In the genomic region with DNA sequence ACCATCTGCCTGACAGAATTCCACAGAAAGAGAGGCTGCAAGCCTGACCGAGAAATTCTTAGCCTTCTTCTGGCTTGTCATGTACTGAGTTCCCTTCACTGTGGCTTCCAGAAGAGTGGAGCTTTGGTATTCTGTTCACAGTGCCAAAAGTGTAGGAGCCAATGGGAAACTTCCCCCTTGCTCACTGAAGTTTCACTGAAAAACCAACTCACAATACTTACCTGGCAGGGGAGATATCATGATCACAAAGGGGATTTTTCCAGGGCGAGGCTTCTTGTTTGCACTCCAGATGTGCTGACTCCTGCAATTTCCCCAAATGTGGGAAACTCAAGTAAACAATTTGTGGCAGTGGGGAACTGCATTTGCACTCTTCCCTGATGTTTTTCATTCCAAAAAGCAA, we compare ENCODE assay signal across 18 cellular contexts. TPM values are rescaled to one million over a fixed set of nuclear protein-coding genes. Genes with fewer than 3 reads are reported as not detected.
DNase-seq lines count a peak whose midpoint lies in the region; ATAC-seq, FAIRE-seq and TF ChIP-seq lines count a peak whose summit lies in the region.
"Had no signal": no experiment of that assay in that cellular context is flagged by ENCODE, and none has a peak within 500 bp of the region (broad histone marks: within the 10 kb centered on the region; RNA-seq: fewer than 3 reads in every experiment).

No MANE protein-coding gene starts in this region.

- H3K27ac Mint-ChIP-seq in GM23338, result no peak overlapping the region
- H3K27ac Mint-ChIP-seq: CD8-positive, alpha-beta memory T cell had no signal

- H3K9me1 ChIP-seq in K562 (ENCODE audit: control insufficient read depth, insufficient read depth, low read length), result no peaks in the 10 kb centered on the region

- H3K4me3 ChIP-seq in GM23338 (no peak overlapping the region), K562 (no peak overlapping the region), skin epidermis (no peak overlapping the region)
- H3K4me3 ChIP-seq: BLaER1 had no signal

- H3K4me1 ChIP-seq in GM23338 (ENCODE audit: insufficient read depth), result peaks cover 10% of the 10 kb centered on the region; the same call in 1 of the 2 replicates
- no peaks in the 10 kb centered on the region; a peak in 2 of 5 replicates for H3K4me1 ChIP-seq in K562 (replicated peaks in 1 of 2; ENCODE audit: control insufficient read depth in 2 of 2, insufficient read depth in 2 of 2, low read length in 2 of 2)
- H3K4me1 ChIP-seq: BLaER1 had no signal

- FAIRE-seq in K562 (lab: Jason Lieb, UNC), result no peak

- intact Hi-C loops in K562 (cut with micrococcal nuclease), result no loop called here

- CTCF ChIA-PET in K562 (lab: Yijun Ruan, JAX; ENCODE audit: low intra/inter-chr PET ratio), result no interaction called here

- TF ChIP-seq EP300 in K562 (IDR thresholded peaks at IDR 0.05; ENCODE audit: low read length), result no peak

- H3K36me3 ChIP-seq in GM23338 (ENCODE audit: insufficient read depth), result no peaks in the 10 kb centered on the region
- no peaks in the 10 kb centered on the region for H3K36me3 ChIP-seq in K562 (ENCODE audit: control insufficient read depth, insufficient read depth, low read length)
- H3K36me3 ChIP-seq: BLaER1 had no signal

- BruUV-seq in K562 (replicated peaks; lab: Mats Ljungman, UMichigan), result no TSS peak

- H4K20me1 ChIP-seq in GM23338 (replicated peaks; ENCODE audit: insufficient read depth) (no peaks in the 10 kb centered on the region), K562 (replicated peaks; ENCODE audit: control insufficient read depth, insufficient read depth, low read length) (no peaks in the 10 kb centered on the region)
- H4K20me1 ChIP-seq: BLaER1 had no signal

- H3K27ac ChIP-seq in GM23338 (ENCODE audit: low read depth) (no peak overlapping the region), K562 (ENCODE audit: extremely low read depth, low read depth, low read length) (no peak overlapping the region), skin epidermis (peak overlapping the region in 11 of 21 experiments; percentile 3 to 79 (median 30))
- H3K27ac ChIP-seq: BLaER1 had no signal

- 5% methylated on average over 2 of the region's 2 CpGs for WGBS in K562 (ENCODE audit: insufficient coverage, low coverage, missing lambda C conversion rate)

- no peak for TF ChIP-seq RAD21 in K562 (CRISPR knock-in tag; conservative IDR thresholded peaks at IDR 0.05 in 1 of 2, IDR thresholded peaks at IDR 0.05 in 1 of 2)

- H3K27me3 ChIP-seq in GM23338 (ENCODE audit: insufficient read depth), result no peaks in the 10 kb centered on the region
- no peaks in the 10 kb centered on the region for H3K27me3 ChIP-seq in K562 (ENCODE audit: control insufficient read depth in 2 of 2, insufficient read depth in 2 of 2, low read length in 2 of 2)
- H3K27me3 ChIP-seq: BLaER1 had no signal

- no peaks in the 10 kb centered on the region for H3K9me2 ChIP-seq in GM23338 (ENCODE audit: insufficient read depth)
- H3K9me2 ChIP-seq: SK-N-SH had no signal

- H3K36me3 Mint-ChIP-seq in GM23338 (ENCODE audit: low read depth), result peaks cover 9% of the 10 kb centered on the region

- no peak overlapping the region for H3K4me3 Mint-ChIP-seq in GM23338
- H3K4me3 Mint-ChIP-seq: CD8-positive, alpha-beta memory T cell; H9 had no signal

- in situ Hi-C loops in K562 (cut with MboI), result no loop called here

- peaks cover 8% of the 10 kb centered on the region for H3F3A ChIP-seq in GM23338 (replicated peaks; ENCODE audit: low read depth)

- ATAC-seq in GM23338, result peak; percentile 40; the same call in 1 of the 3 replicates
- ATAC-seq in K562, result no peak
- ATAC-seq in left lobe of liver, result no peak

- TF ChIP-seq CTCF in GM23338 (conservative IDR thresholded peaks at IDR 0.05; ENCODE audit: low read depth in 2 of 2) (no peak), K562 (IDR thresholded peaks at IDR 0.05 in 2 of 3, conservative IDR thresholded peaks at IDR 0.05 in 1 of 3; ENCODE audit: insufficient read depth in 2 of 3, low read depth in 1 of 3, low read length in 3 of 3) (no peak)

- H3K4me1 Mint-ChIP-seq in GM23338, result peaks cover 20% of the 10 kb centered on the region
- H3K4me1 Mint-ChIP-seq: CD8-positive, alpha-beta memory T cell had no signal

- POLR2A ChIA-PET in K562 (lab: Yijun Ruan, JAX), result interaction anchor here (0.6 kb wide), 1 partner anchor 45 kb away, joined by 5 read pairs; the partner anchor contains the start of gene DNAJC14

- H2AFZ ChIP-seq in GM23338, result no peak overlapping the region
- peak overlapping the region; percentile 26; the same call in 1 of the 2 replicates for H2AFZ ChIP-seq in K562 (ENCODE audit: low read depth, low read length)

- H3K9ac ChIP-seq in K562 (ENCODE audit: insufficient read depth in 1 of 2, low read depth in 2 of 2, low read length in 2 of 2), result no peak overlapping the region
- H3K9ac ChIP-seq: BLaER1, SK-N-SH had no signal

- no peaks in the 10 kb centered on the region; the same call in 1 of the 2 replicates for H3K9me3 ChIP-seq in K562 (replicated peaks; ENCODE audit: control insufficient read depth, insufficient read depth, low read depth, low read length)

- H3K9me3 Mint-ChIP-seq in GM23338, result peaks cover 14% of the 10 kb centered on the region

- no peak for DNase-seq in GM23338 (ENCODE audit: low spot score)
- DNase-seq in K562 (ENCODE audit: extremely low read depth in 1 of 4, low spot score in 3 of 4), result no peak
- DNase-seq in inferior parietal cortex (ENCODE audit: extremely low spot score), result peak; percentile 14
- DNase-seq in kidney glomerular epithelial cell (lab: John Stamatoyannopoulos, UW), result no peak
- DNase-seq in left lobe of liver (ENCODE audit: low spot score), result no peak
- DNase-seq in DMS53 (lab: John Stamatoyannopoulos, UW), result no peak
- no peak for DNase-seq in RKO (ENCODE audit: low spot score)
- DNase-seq: CD8-positive, alpha-beta memory T cell; H9; KBM-7; NCI-H1092; NCI-H1694; NCI-H446 treated with DMSO at 0.1 percent for 48 hours; NCI-H748 treated with DMSO at 0.1 percent for 48 hours; Right ventricle myocardium superior; SK-N-SH had no signal

- peaks cover 3% of the 10 kb centered on the region for H3K27me3 Mint-ChIP-seq in GM23338 (ENCODE audit: insufficient read depth, low read depth, poor library complexity)

- H3K79me2 ChIP-seq in GM23338 (replicated peaks; ENCODE audit: insufficient read depth), result no peaks in the 10 kb centered on the region
- no peaks in the 10 kb centered on the region for H3K79me2 ChIP-seq in K562 (ENCODE audit: control insufficient read depth, insufficient read depth, low read length)

- H3K4me2 ChIP-seq in GM23338, result no peak overlapping the region
- H3K4me2 ChIP-seq in K562 (ENCODE audit: insufficient read depth, low read length), result no peak overlapping the region
- H3K4me2 ChIP-seq: BLaER1, SK-N-SH had no signal

- no peak for TF ChIP-seq POLR2A in K562 (conservative IDR thresholded peaks at IDR 0.05)

RNA-seq across cellular contexts. Expression of gene MMP19, which starts 31.7 kb away (rescaled TPM):
- 0.08 and 1.4 TPM in 2 replicates for total RNA-seq in GM23338 (2014; rRNA removed; shearing (Covaris generic))
- polyA plus RNA-seq in GM23338 (2016; fragmentation: Nextera tagmentation; extraction: Ambion mirVana), result 0.17 and 1.5 TPM in 2 replicates
- 4.1 and 10.5 TPM in 2 replicates for total RNA-seq in K562 (2011; cell fraction: chromatin; rRNA removed; ENCODE audit: low replicate concordance)
- 3.6 and 6.3 TPM in 2 replicates for total RNA-seq in K562 (2011; cell fraction: nucleolus; rRNA removed)
- total RNA-seq in K562 (2011; cell fraction: nucleoplasm; rRNA removed), result 4.3 and 6.6 TPM in 2 replicates
- 0.29 and 0.59 TPM in 2 replicates for total RNA-seq in K562 (2014; rRNA removed)
- 0.35 and 0.87 TPM in 2 replicates for total RNA-seq in K562 (2014; rRNA removed; fragmentation: Illumina TruSeq; extraction: Trizol)
- 0.14 and 0.30 TPM in 2 replicates for total RNA-seq in K562 (2015; rRNA removed; fragmentation: Illumina TruSeq; extraction: Trizol)
- 1.1 and 1.3 TPM in 2 replicates for total RNA-seq in K562 (2021)
- 1.3 and 1.6 TPM in 2 replicates for polyA plus RNA-seq in K562 (2011; rRNA removed)
- polyA plus RNA-seq in K562 (2011; cell fraction: cytosol; rRNA removed), result 1.3 TPM in 2 replicates
- 4.6 and 8.1 TPM in 2 replicates for polyA plus RNA-seq in K562 (2011; cell fraction: nucleus; rRNA removed)
- polyA plus RNA-seq in K562 (2012), result 1.3 and 4.0 TPM in 2 replicates
- polyA plus RNA-seq in K562 (2014; fragmentation: Illumina TruSeq; extraction: Trizol), result 0.89 and 1.00 TPM in 2 replicates
- polyA plus RNA-seq in K562 (2014; fragmentation: Nextera tagmentation; extraction: Ambion mirVana), result under 1 TPM; 0.25 to 0.56 TPM
- polyA plus RNA-seq in K562 (2014; rRNA removed), result 0.47 and 0.66 TPM in 2 replicates
- polyA minus RNA-seq in K562 (2011; rRNA and poly(A)+ RNA removed), result 0.33 and 0.67 TPM in 2 replicates
- polyA minus RNA-seq in K562 (2011; cell fraction: cytosol; rRNA and poly(A)+ RNA removed), result 0.57 TPM in 1 of 2 replicates, not detected in the other
- 1.4 and 1.8 TPM in 2 replicates for polyA minus RNA-seq in K562 (2011; cell fraction: nucleus; rRNA and poly(A)+ RNA removed)
- total RNA-seq in left lobe of liver, result 2.2 TPM
- polyA plus RNA-seq: CD8-positive, alpha-beta memory T cell had no signal

RNA-seq across cellular contexts. Expression of gene DNAJC14, which starts 45.1 kb away (rescaled TPM):
- 28.9 and 35.1 TPM in 2 replicates for total RNA-seq in GM23338 (2014; rRNA removed; shearing (Covaris generic))
- 8.9 and 9.7 TPM in 2 replicates for polyA plus RNA-seq in GM23338 (2016; fragmentation: Nextera tagmentation; extraction: Ambion mirVana)
- 19.9 and 22.5 TPM in 2 replicates for total RNA-seq in K562 (2011; cell fraction: chromatin; rRNA removed; ENCODE audit: low replicate concordance)
- 14.2 and 16.4 TPM in 2 replicates for total RNA-seq in K562 (2011; cell fraction: nucleolus; rRNA removed)
- 25.2 and 34.0 TPM in 2 replicates for total RNA-seq in K562 (2011; cell fraction: nucleoplasm; rRNA removed)
- total RNA-seq in K562 (2014; rRNA removed), result 29.8 and 38.0 TPM in 2 replicates
- total RNA-seq in K562 (2014; rRNA removed; fragmentation: Illumina TruSeq; extraction: Trizol), result 28.8 and 33.2 TPM in 2 replicates
- total RNA-seq in K562 (2015; rRNA removed; fragmentation: Illumina TruSeq; extraction: Trizol), result 37.3 and 40.9 TPM in 2 replicates
- total RNA-seq in K562 (2021), result 29.6 and 32.0 TPM in 2 replicates
- 7.3 and 10.4 TPM in 2 replicates for polyA plus RNA-seq in K562 (2011; rRNA removed)
- polyA plus RNA-seq in K562 (2011; cell fraction: cytosol; rRNA removed), result 12.9 and 15.5 TPM in 2 replicates
- polyA plus RNA-seq in K562 (2011; cell fraction: nucleus; rRNA removed), result 6.4 and 10.4 TPM in 2 replicates
- polyA plus RNA-seq in K562 (2012), result 21.6 and 26.6 TPM in 2 replicates
- polyA plus RNA-seq in K562 (2014; fragmentation: Illumina TruSeq; extraction: Trizol), result 34.2 and 41.3 TPM in 2 replicates
- 10 to 100 TPM in 1 of 2 experiments, 1 to 10 TPM in 1; 5.5 to 18.9 TPM for polyA plus RNA-seq in K562 (2014; fragmentation: Nextera tagmentation; extraction: Ambion mirVana)
- 19.2 and 20.4 TPM in 2 replicates for polyA plus RNA-seq in K562 (2014; rRNA removed)
- polyA minus RNA-seq in K562 (2011; rRNA and poly(A)+ RNA removed), result 9.0 and 9.7 TPM in 2 replicates
- 7.9 and 11.9 TPM in 2 replicates for polyA minus RNA-seq in K562 (2011; cell fraction: cytosol; rRNA and poly(A)+ RNA removed)
- polyA minus RNA-seq in K562 (2011; cell fraction: nucleus; rRNA and poly(A)+ RNA removed), result 4.4 and 7.0 TPM in 2 replicates
- 14.2 TPM for total RNA-seq in left lobe of liver

RNA-seq across cellular contexts. Expression of gene PYM1, which starts 53.2 kb away (rescaled TPM):
- total RNA-seq in GM23338 (2014; rRNA removed; shearing (Covaris generic)), result 70.2 and 75.9 TPM in 2 replicates
- polyA plus RNA-seq in GM23338 (2016; fragmentation: Nextera tagmentation; extraction: Ambion mirVana), result 150 and 151 TPM in 2 replicates
- 38.0 and 56.0 TPM in 2 replicates for total RNA-seq in K562 (2011; cell fraction: chromatin; rRNA removed; ENCODE audit: low replicate concordance)
- 18.8 and 25.0 TPM in 2 replicates for total RNA-seq in K562 (2011; cell fraction: nucleolus; rRNA removed)
- 39.9 and 61.8 TPM in 2 replicates for total RNA-seq in K562 (2011; cell fraction: nucleoplasm; rRNA removed)
- 45.0 and 52.8 TPM in 2 replicates for total RNA-seq in K562 (2014; rRNA removed)
- 32.6 and 33.1 TPM in 2 replicates for total RNA-seq in K562 (2014; rRNA removed; fragmentation: Illumina TruSeq; extraction: Trizol)
- total RNA-seq in K562 (2015; rRNA removed; fragmentation: Illumina TruSeq; extraction: Trizol), result 30.8 and 34.1 TPM in 2 replicates
- 31.2 and 32.4 TPM in 2 replicates for total RNA-seq in K562 (2021)
- polyA plus RNA-seq in K562 (2011; rRNA removed), result 39.1 and 43.2 TPM in 2 replicates
- 25.0 and 32.4 TPM in 2 replicates for polyA plus RNA-seq in K562 (2011; cell fraction: cytosol; rRNA removed)
- 15.6 and 20.7 TPM in 2 replicates for polyA plus RNA-seq in K562 (2011; cell fraction: nucleus; rRNA removed)
- 33.1 and 34.2 TPM in 2 replicates for polyA plus RNA-seq in K562 (2012)
- polyA plus RNA-seq in K562 (2014; fragmentation: Illumina TruSeq; extraction: Trizol), result 36.0 and 37.7 TPM in 2 replicates
- 10 to 100 TPM; 29.0 to 32.6 TPM for polyA plus RNA-seq in K562 (2014; fragmentation: Nextera tagmentation; extraction: Ambion mirVana)
- polyA plus RNA-seq in K562 (2014; rRNA removed), result 46.3 and 51.3 TPM in 2 replicates
- polyA minus RNA-seq in K562 (2011; rRNA and poly(A)+ RNA removed), result 18.3 and 18.9 TPM in 2 replicates
- 12.5 and 12.7 TPM in 2 replicates for polyA minus RNA-seq in K562 (2011; cell fraction: cytosol; rRNA and poly(A)+ RNA removed)
- 7.0 and 13.3 TPM in 2 replicates for polyA minus RNA-seq in K562 (2011; cell fraction: nucleus; rRNA and poly(A)+ RNA removed)
- 16.5 TPM for total RNA-seq in left lobe of liver

RNA-seq across cellular contexts. Expression of gene DGKA, which starts 56.5 kb away (rescaled TPM):
- total RNA-seq in GM23338 (2014; rRNA removed; shearing (Covaris generic)), result 16.1 and 35.9 TPM in 2 replicates
- polyA plus RNA-seq in GM23338 (2016; fragmentation: Nextera tagmentation; extraction: Ambion mirVana) (22.5 and 24.6 TPM in 2 replicates), K562 (2011; rRNA removed) (5.8 and 10.7 TPM in 2 replicates), K562 (2014; fragmentation: Illumina TruSeq; extraction: Trizol) (9.3 and 10.1 TPM in 2 replicates), K562 (2014; fragmentation: Nextera tagmentation; extraction: Ambion mirVana) (1 to 10 TPM; 3.4 to 4.7 TPM), K562 (2014; rRNA removed) (12.4 and 13.8 TPM in 2 replicates)
- 62.2 and 79.1 TPM in 2 replicates for total RNA-seq in K562 (2011; cell fraction: chromatin; rRNA removed; ENCODE audit: low replicate concordance)
- total RNA-seq in K562 (2011; cell fraction: nucleolus; rRNA removed), result 35.8 and 47.0 TPM in 2 replicates
- 36.1 and 38.3 TPM in 2 replicates for total RNA-seq in K562 (2011; cell fraction: nucleoplasm; rRNA removed)
- total RNA-seq in K562 (2014; rRNA removed) (6.2 and 7.6 TPM in 2 replicates), K562 (2014; rRNA removed; fragmentation: Illumina TruSeq; extraction: Trizol) (8.2 and 8.4 TPM in 2 replicates), K562 (2015; rRNA removed; fragmentation: Illumina TruSeq; extraction: Trizol) (5.3 and 6.0 TPM in 2 replicates), K562 (2021) (11.0 and 11.1 TPM in 2 replicates), left lobe of liver (4.9 TPM)
- polyA plus RNA-seq in K562 (2011; cell fraction: cytosol; rRNA removed), result 5.8 and 7.2 TPM in 2 replicates
- polyA plus RNA-seq in K562 (2011; cell fraction: nucleus; rRNA removed), result 71.2 and 80.8 TPM in 2 replicates
- 9.1 and 13.8 TPM in 2 replicates for polyA plus RNA-seq in K562 (2012)
- 11.4 and 13.3 TPM in 2 replicates for polyA minus RNA-seq in K562 (2011; rRNA and poly(A)+ RNA removed)
- 9.3 and 12.8 TPM in 2 replicates for polyA minus RNA-seq in K562 (2011; cell fraction: cytosol; rRNA and poly(A)+ RNA removed)
- polyA minus RNA-seq in K562 (2011; cell fraction: nucleus; rRNA and poly(A)+ RNA removed), result 14.4 and 33.1 TPM in 2 replicates

RNA-seq across cellular contexts. Expression of gene ORMDL2, which starts 56.6 kb away (rescaled TPM):
- 12.4 and 18.0 TPM in 2 replicates for total RNA-seq in GM23338 (2014; rRNA removed; shearing (Covaris generic))
- polyA plus RNA-seq in GM23338 (2016; fragmentation: Nextera tagmentation; extraction: Ambion mirVana) (55.1 and 58.7 TPM in 2 replicates), K562 (2011; rRNA removed) (23.3 and 34.4 TPM in 2 replicates), K562 (2014; fragmentation: Illumina TruSeq; extraction: Trizol) (35.7 and 45.2 TPM in 2 replicates), K562 (2014; fragmentation: Nextera tagmentation; extraction: Ambion mirVana) (100 to 1,000 TPM in 1 of 2 experiments, 10 to 100 TPM in 1; 98.0 to 113 TPM), K562 (2014; rRNA removed) (21.7 and 27.0 TPM in 2 replicates)
- 43.2 and 59.0 TPM in 2 replicates for total RNA-seq in K562 (2011; cell fraction: chromatin; rRNA removed; ENCODE audit: low replicate concordance)
- 52.1 and 60.7 TPM in 2 replicates for total RNA-seq in K562 (2011; cell fraction: nucleolus; rRNA removed)
- total RNA-seq in K562 (2011; cell fraction: nucleoplasm; rRNA removed), result 62.7 and 65.0 TPM in 2 replicates
- total RNA-seq in K562 (2014; rRNA removed) (9.9 and 13.6 TPM in 2 replicates), K562 (2014; rRNA removed; fragmentation: Illumina TruSeq; extraction: Trizol) (41.8 and 42.9 TPM in 2 replicates), K562 (2015; rRNA removed; fragmentation: Illumina TruSeq; extraction: Trizol) (21.6 and 23.3 TPM in 2 replicates), K562 (2021) (32.7 and 34.3 TPM in 2 replicates), left lobe of liver (28.4 TPM)
- 33.2 and 42.6 TPM in 2 replicates for polyA plus RNA-seq in K562 (2011; cell fraction: cytosol; rRNA removed)
- polyA plus RNA-seq in K562 (2011; cell fraction: nucleus; rRNA removed), result 20.9 and 22.1 TPM in 2 replicates
- polyA plus RNA-seq in K562 (2012), result 37.0 and 51.4 TPM in 2 replicates
- 36.5 and 42.4 TPM in 2 replicates for polyA minus RNA-seq in K562 (2011; rRNA and poly(A)+ RNA removed)
- polyA minus RNA-seq in K562 (2011; cell fraction: cytosol; rRNA and poly(A)+ RNA removed), result 10.3 and 21.0 TPM in 2 replicates
- polyA minus RNA-seq in K562 (2011; cell fraction: nucleus; rRNA and poly(A)+ RNA removed), result 15.8 and 25.9 TPM in 2 replicates

Comparison
In these comparisons a context has a peak if more than half of its experiments do, and no peak if none do; other contexts are left out.
1. H3K27ac ChIP-seq: peak in skin epidermis (11 of 21); none in GM23338 (single experiment) and K562 (single experiment).